Comparison of ENCODE assay signal across 9 cellular contexts in genomic region chr9:123326662-123327093, GRCh38. TPM values are rescaled to one million over a fixed set of nuclear protein-coding genes. Genes with fewer than 3 reads are reported as not detected.
DNase-seq lines count a peak whose midpoint lies in the region; ATAC-seq and TF ChIP-seq lines count a peak whose summit lies in the region.
"Had no signal": no experiment of that assay in that cellular context is flagged by ENCODE, and none has a peak within 500 bp of the region (broad histone marks: within the 10 kb centered on the region; RNA-seq: fewer than 3 reads in every experiment).

No MANE protein-coding gene starts in this region.

- no peak overlapping the region for H3K27ac ChIP-seq in CD4-positive, alpha-beta T cell (ENCODE audit: low read depth, low read length)
- no peak overlapping the region for H3K27ac ChIP-seq in ovary
- no peak overlapping the region for H3K27ac ChIP-seq in gastrocnemius medialis

- 50 to 60% (median 55%) methylated on average over 5 of the region's 5 CpGs for WGBS in ovary, 3 donors

- H3K4me3 ChIP-seq in ovary, result no peak overlapping the region
- peak overlapping the region in 1 of 4 donors; percentile 15 for H3K4me3 ChIP-seq in gastrocnemius medialis

- no peaks in the 10 kb centered on the region for H3K36me3 Mint-ChIP-seq in CD4-positive, alpha-beta T cell (ENCODE audit: low read depth)
- no peaks in the 10 kb centered on the region for H3K36me3 Mint-ChIP-seq in memory B cell

- H3K4me3 Mint-ChIP-seq in CD4-positive, alpha-beta T cell, result no peak overlapping the region
- peak overlapping the region; percentile 2 for H3K4me3 Mint-ChIP-seq in memory B cell

- H3K4me1 ChIP-seq in ovary (ENCODE audit: insufficient read depth) (no peaks in the 10 kb centered on the region), gastrocnemius medialis (peaks cover 8 to 13% of the 10 kb centered on the region in 2 donors)

- DNase-seq in CD4-positive, alpha-beta T cell, result no peak
- DNase-seq in NOMO-1 treated with DMSO at 0.1 percent for 48 hours (lab: John Stamatoyannopoulos, UW; ENCODE audit: unreplicated experiment) (peak; percentile 70), memory B cell (ENCODE audit: low spot score in 2 of 2) (peak in 1 of 2 donors; percentile 39), ovary (no peak), GM19238 (ENCODE audit: insufficient read length, low spot score) (no peak), gastrocnemius medialis (no peak)
- no peak for DNase-seq in stimulated activated CD4-positive, alpha-beta T cell treated with anti-CD3 and anti-CD28 coated beads, Interleukin-4, amount 100 ng/mL, for 4 hours

- POLR2A ChIA-PET in CD4-positive, alpha-beta T cell (lab: Charles Lee), result interaction anchor here (1.0 kb wide), 1 partner anchor 23 kb away, joined by 3 read pairs; no protein-coding TSS in a partner anchor

- in situ Hi-C loops in gastrocnemius medialis (cut with MboI; ENCODE audit: low sequenced_read_pairs in 4 of 4), result loop anchor here in 3 of 4 donors (25.0 kb wide), 3 partner anchors 139 to 239 kb away; no protein-coding TSS in a partner anchor

- ATAC-seq in CD4-positive, alpha-beta T cell (ENCODE audit: poor library complexity), result no peak
- ATAC-seq in GM21529 (IDR thresholded peaks at IDR 0.05; ENCODE audit: unreplicated experiment) (peak; percentile 49), memory B cell (ENCODE audit: low read depth) (peak; percentile 78), gastrocnemius medialis (no peak)
- ATAC-seq: Panc1 had no signal

- peak overlapping the region; percentile 77 for H3K27ac Mint-ChIP-seq in CD4-positive, alpha-beta T cell
- H3K27ac Mint-ChIP-seq in memory B cell, result peak overlapping the region; percentile 67

- no peak for TF ChIP-seq POLR2A in ovary (IDR thresholded peaks at IDR 0.05)
- no peak for TF ChIP-seq POLR2A in gastrocnemius medialis (IDR thresholded peaks at IDR 0.05)

- CTCF ChIA-PET in CD4-positive, alpha-beta T cell (lab: Charles Lee), result interaction anchor here (1.6 kb wide), 1 partner anchor 23 kb away, joined by 4 read pairs; no protein-coding TSS in a partner anchor

- no peaks in the 10 kb centered on the region for H3K27me3 ChIP-seq in CD4-positive, alpha-beta T cell (ENCODE audit: control insufficient read depth, insufficient read depth, low read length)
- no peaks in the 10 kb centered on the region for H3K27me3 ChIP-seq in ovary
- no peaks in the 10 kb centered on the region for H3K27me3 ChIP-seq in gastrocnemius medialis

- intact Hi-C loops in CD4-positive, alpha-beta T cell (cut with DNase I, micrococcal nuclease), result no loop called here
- intact Hi-C loops in ovary (cut with DNase I), result no loop called here
- intact Hi-C loops in gastrocnemius medialis (cut with DNase I; ENCODE audit: low total_unique reads), result no loop called here

- H3K27me3 Mint-ChIP-seq in CD4-positive, alpha-beta T cell, result no peaks in the 10 kb centered on the region
- no peaks in the 10 kb centered on the region for H3K27me3 Mint-ChIP-seq in memory B cell

- no peaks in the 10 kb centered on the region for H3K9me3 Mint-ChIP-seq in CD4-positive, alpha-beta T cell
- H3K9me3 Mint-ChIP-seq in memory B cell, result no peaks in the 10 kb centered on the region

- H3K4me1 Mint-ChIP-seq in CD4-positive, alpha-beta T cell (ENCODE audit: low read depth), result peaks cover 35% of the 10 kb centered on the region
- peaks cover 48% of the 10 kb centered on the region for H3K4me1 Mint-ChIP-seq in memory B cell

- no peak for TF ChIP-seq EP300 in ovary (IDR thresholded peaks at IDR 0.05)

- no peaks in the 10 kb centered on the region for H3K9me3 ChIP-seq in CD4-positive, alpha-beta T cell (ENCODE audit: control insufficient read depth, low read length)
- H3K9me3 ChIP-seq in ovary (no peaks in the 10 kb centered on the region), gastrocnemius medialis (no peaks in the 10 kb centered on the region)

- TF ChIP-seq CTCF in CD4-positive, alpha-beta T cell (IDR thresholded peaks at IDR 0.05), result no peak
- TF ChIP-seq CTCF in ovary (IDR thresholded peaks at IDR 0.05), result no peak
- TF ChIP-seq CTCF in gastrocnemius medialis (IDR thresholded peaks at IDR 0.05 in 4 of 5, conservative IDR thresholded peaks at IDR 0.05 in 1 of 5), result no peak

- H3K36me3 ChIP-seq in ovary (no peaks in the 10 kb centered on the region), gastrocnemius medialis (no peaks in the 10 kb centered on the region)

RNA-seq across cellular contexts. Expression of gene CRB2, which starts 29.3 kb away (rescaled TPM):
- not detected for total RNA-seq in CD4-positive, alpha-beta T cell
- total RNA-seq in ovary (10 to 100 TPM in 1 of 7 donors, 1 to 10 TPM in 2, under 1 TPM in 4; 0.25 to 20.4 (median 0.62) TPM), gastrocnemius medialis (not detected)
- under 1 TPM; 0.13 to 0.15 TPM for polyA plus RNA-seq in ovary

RNA-seq across cellular contexts. Expression of gene STRBP, which starts 58.3 kb away (rescaled TPM):
- total RNA-seq in CD4-positive, alpha-beta T cell, result 10 to 100 TPM; 10.9 to 12.0 TPM
- total RNA-seq in ovary, result 10 to 100 TPM in 6 of 7 donors, 1 to 10 TPM in 1; 7.4 to 18.8 (median 11.2) TPM
- 1 to 10 TPM; 4.9 to 7.2 TPM for polyA plus RNA-seq in ovary
- 10 to 100 TPM in 2 of 4 donors, 1 to 10 TPM in 2; 5.0 to 25.0 (median 13.2) TPM for total RNA-seq in gastrocnemius medialis

Comparison
In these comparisons a context has a peak if more than half of its experiments do, and no peak if none do; other contexts are left out.
1. ATAC-seq: peak in GM21529 (single experiment) and memory B cell (single experiment); none in CD4-positive, alpha-beta T cell (single experiment) and gastrocnemius medialis (0 of 2).